ENCODE assay signal across 9 cellular contexts in genomic region chr15:66252411-66253295, GRCh38. TPM values are rescaled to one million over a fixed set of nuclear protein-coding genes. Genes with fewer than 3 reads are reported as not detected.
DNase-seq lines count a peak whose midpoint lies in the region; ATAC-seq and TF ChIP-seq lines count a peak whose summit lies in the region.
"Had no signal": no experiment of that assay in that cellular context is flagged by ENCODE, and none has a peak within 500 bp of the region (broad histone marks: within the 10 kb centered on the region; RNA-seq: fewer than 3 reads in every experiment).

No MANE protein-coding gene starts in this region.

- H3K9me3 Mint-ChIP-seq in activated CD4-positive, alpha-beta T cell treated with anti-CD3 and anti-CD28 coated beads, Interleukin-2, amount 10 ng/mL, durations not matched to agents 24 days and 14 days = no peaks in the 10 kb centered on the region

- peak overlapping the region; percentile 57 for H3K4me3 ChIP-seq in effector memory CD4-positive, alpha-beta T cell (ENCODE audit: insufficient read depth, low read depth, low read length, poor library complexity, severe bottlenecking)

- no peak overlapping the region for H3K27ac Mint-ChIP-seq in activated CD4-positive, alpha-beta T cell treated with anti-CD3 and anti-CD28 coated beads, Interleukin-2, amount 10 ng/mL, durations not matched to agents 24 days and 14 days

- intact Hi-C loops in activated CD4-positive, alpha-beta T cell treated with anti-CD3 and anti-CD28 coated beads, Interleukin-2, amount 10 ng/mL, durations not matched to agents 24 days and 14 days (cut with micrococcal nuclease) = loop anchor here (2.0 kb wide), 1 partner anchor 34 kb away; no protein-coding TSS in a partner anchor

- ATAC-seq in GM18858 (IDR thresholded peaks at IDR 0.05; ENCODE audit: unreplicated experiment) (no peak), GM21737 (IDR thresholded peaks at IDR 0.05; ENCODE audit: unreplicated experiment) (no peak)

- DNase-seq in NCI-H146 treated with DMSO at 0.1 percent for 48 hours (lab: John Stamatoyannopoulos, UW; ENCODE audit: unreplicated experiment) (peak; percentile 15), lung microvascular endothelial cell (ENCODE audit: low read depth in 2 of 2) (peak; percentile 47 to 70)
- peak; percentile 85 for DNase-seq in activated CD4-positive, alpha-beta T cell treated with anti-CD3 and anti-CD28 coated beads, Interleukin-2, amount 10 ng/mL, durations not matched to agents 24 days and 14 days
- DNase-seq in effector memory CD4-positive, alpha-beta T cell = peak in 2 of 3 donors; percentile 8 to 21
- DNase-seq in stimulated activated CD8-positive, alpha-beta memory T cell treated with anti-CD3 and anti-CD28 coated beads, Interleukin-12 subunit alpha, Interleukin-12 subunit beta, amount 100 ng/mL, for 24 hours (ENCODE audit: extremely low read depth) = peak; percentile 8

- peak overlapping the region; percentile 77 for H3K4me3 Mint-ChIP-seq in activated CD4-positive, alpha-beta T cell treated with anti-CD3 and anti-CD28 coated beads, Interleukin-2, amount 10 ng/mL, durations not matched to agents 24 days and 14 days

- H3K4me1 ChIP-seq in effector memory CD4-positive, alpha-beta T cell (ENCODE audit: control insufficient read depth, insufficient read depth, low read length, poor library complexity, severe bottlenecking) = peaks cover 21% of the 10 kb centered on the region

- H3K27me3 ChIP-seq in effector memory CD4-positive, alpha-beta T cell (replicated peaks; ENCODE audit: control insufficient read depth, insufficient read depth, low read length, poor library complexity, severe bottlenecking) = peaks cover 39% of the 10 kb centered on the region

- no peaks in the 10 kb centered on the region for H3K36me3 ChIP-seq in effector memory CD4-positive, alpha-beta T cell (ENCODE audit: control insufficient read depth, insufficient read depth, low read length)

- H3K27ac ChIP-seq in effector memory CD4-positive, alpha-beta T cell (ENCODE audit: insufficient read depth, low read length, poor library complexity, severe bottlenecking) = no peak overlapping the region
- H3K27ac ChIP-seq: epithelial cell of prostate had no signal

- peaks cover 17% of the 10 kb centered on the region for H3K4me1 Mint-ChIP-seq in activated CD4-positive, alpha-beta T cell treated with anti-CD3 and anti-CD28 coated beads, Interleukin-2, amount 10 ng/mL, durations not matched to agents 24 days and 14 days

- no peaks in the 10 kb centered on the region for H3K36me3 Mint-ChIP-seq in activated CD4-positive, alpha-beta T cell treated with anti-CD3 and anti-CD28 coated beads, Interleukin-2, amount 10 ng/mL, durations not matched to agents 24 days and 14 days (ENCODE audit: low read depth)

- peak; percentile 48; the same call in 2 of the 3 replicates for TF ChIP-seq CTCF in GM12872 (IDR thresholded peaks at IDR 0.05; ENCODE audit: insufficient read depth, low read depth, low read length)

- peaks cover 85% of the 10 kb centered on the region for H3K27me3 Mint-ChIP-seq in activated CD4-positive, alpha-beta T cell treated with anti-CD3 and anti-CD28 coated beads, Interleukin-2, amount 10 ng/mL, durations not matched to agents 24 days and 14 days

- H3K9me3 ChIP-seq in effector memory CD4-positive, alpha-beta T cell (ENCODE audit: control insufficient read depth, low read length) = no peaks in the 10 kb centered on the region

RNA-seq across cellular contexts. Expression of gene MEGF11, which starts 0.9 kb away (rescaled TPM):
- not detected in 2 replicates for total RNA-seq in activated CD4-positive, alpha-beta T cell treated with anti-CD3 and anti-CD28 coated beads, Interleukin-2, amount 10 ng/mL, durations not matched to agents 24 days and 14 days
- under 0.01 TPM in 1 of 2 replicates, not detected in the other for total RNA-seq in lung microvascular endothelial cell

RNA-seq across cellular contexts. Expression of gene DIS3L, which starts 40.7 kb away (rescaled TPM):
- total RNA-seq in activated CD4-positive, alpha-beta T cell treated with anti-CD3 and anti-CD28 coated beads, Interleukin-2, amount 10 ng/mL, durations not matched to agents 24 days and 14 days = 48.6 and 57.2 TPM in 2 replicates
- 16.1 and 17.9 TPM in 2 replicates for total RNA-seq in lung microvascular endothelial cell

Comparison
In these comparisons a context has a peak if more than half of its experiments do, and no peak if none do; other contexts are left out.
1. DNase-seq: peak in every context shown above with its lines; median percentile 85 in activated CD4-positive, alpha-beta T cell treated with anti-CD3 and anti-CD28 coated beads, Interleukin-2, amount 10 ng/mL, durations not matched to agents 24 days and 14 days; 58 in lung microvascular endothelial cell; 15 in NCI-H146 treated with DMSO at 0.1 percent for 48 hours; 14 in effector memory CD4-positive, alpha-beta T cell; 8 in stimulated activated CD8-positive, alpha-beta memory T cell treated with anti-CD3 and anti-CD28 coated beads, Interleukin-12 subunit alpha, Interleukin-12 subunit beta, amount 100 ng/mL, for 24 hours.